Comparison of ENCODE assay signal across 1 cellular context in genomic region chr6:131643855-131644460, GRCh38.
TF ChIP-seq lines count a peak whose summit lies in the region.

No MANE protein-coding gene starts in this region.

TF ChIP-seq in K562, 482 proteins besides CTCF, POLR2A, EP300 and RAD21 (continues in another document):
- TF ChIP-seq SRSF7 (optimal IDR thresholded peaks at IDR 0.05; ENCODE audit: low read depth, low read length): no peak
- TF ChIP-seq GABPA (tag; conservative IDR thresholded peaks at IDR 0.05; ENCODE audit: low read depth): no peak
- TF ChIP-seq ZMIZ1 (IDR thresholded peaks at IDR 0.05; ENCODE audit: low read depth in 2 of 2, low read length in 2 of 2): no peak
- TF ChIP-seq RCOR1 (IDR thresholded peaks at IDR 0.05; ENCODE audit: borderline replicate concordance in 1 of 2, low read depth in 2 of 2, low read length in 2 of 2): peak; percentile 49 to 53; a peak in 2 of 4 replicates
- no peak for TF ChIP-seq STAG1 (CRISPR knock-in tag; IDR thresholded peaks at IDR 0.05; ENCODE audit: borderline replicate concordance)
- TF ChIP-seq CTBP1 (IDR thresholded peaks at IDR 0.05; ENCODE audit: borderline replicate concordance): no peak
- no peak for TF ChIP-seq NR2F6 (CRISPR knock-in tag; IDR thresholded peaks at IDR 0.05)
- TF ChIP-seq MCM3 (IDR thresholded peaks at IDR 0.05): no peak
- TF ChIP-seq RBM15 (IDR thresholded peaks at IDR 0.05; ENCODE audit: insufficient read depth, low read length): no peak
- 0 out of 2 replicates have a peak, but pooled peaks have one; percentile 49 for TF ChIP-seq OTX1 (CRISPR knock-in tag; IDR thresholded peaks at IDR 0.05)
- TF ChIP-seq HOMEZ (CRISPR knock-in tag; IDR thresholded peaks at IDR 0.05): no peak
- TF ChIP-seq ZNF121 (CRISPR knock-in tag; conservative IDR thresholded peaks at IDR 0.05): no peak
- no peak for TF ChIP-seq PHB (CRISPR knock-in tag; IDR thresholded peaks at IDR 0.05)
- TF ChIP-seq KDM2B (CRISPR knock-in tag; IDR thresholded peaks at IDR 0.05): no peak
- TF ChIP-seq HDAC1 (IDR thresholded peaks at IDR 0.05): peak in 1 of 2 experiments; percentile 36; a peak in 1 of 4 replicates
- no peak for TF ChIP-seq RFX5 (IDR thresholded peaks at IDR 0.05; ENCODE audit: low read depth, low read length)
- no peak for TF ChIP-seq BMI1 (IDR thresholded peaks at IDR 0.05; ENCODE audit: low read length)
- no peak for TF ChIP-seq MTA2 (IDR thresholded peaks at IDR 0.05; ENCODE audit: low read depth)
- no peak for TF ChIP-seq CLOCK (CRISPR knock-in tag; IDR thresholded peaks at IDR 0.05; ENCODE audit: borderline replicate concordance)
- no peak for TF ChIP-seq CEBPB (tag; IDR thresholded peaks at IDR 0.05)
- TF ChIP-seq HLTF (IDR thresholded peaks at IDR 0.05): no peak
- TF ChIP-seq ARID2 (IDR thresholded peaks at IDR 0.05): no peak
- no peak for TF ChIP-seq ZNF589 (CRISPR knock-in tag; IDR thresholded peaks at IDR 0.05; ENCODE audit: low read depth)
- no peak for TF ChIP-seq ZBED1 (IDR thresholded peaks at IDR 0.05)
- TF ChIP-seq MAFF (IDR thresholded peaks at IDR 0.05; ENCODE audit: low read length): no peak
- TF ChIP-seq GTF3C2 (IDR thresholded peaks at IDR 0.05; ENCODE audit: borderline replicate concordance, extremely low read depth, insufficient read length): no peak
- no peak for TF ChIP-seq CC2D1A (IDR thresholded peaks at IDR 0.05)
- TF ChIP-seq BHLHE40 (IDR thresholded peaks at IDR 0.05; ENCODE audit: low read length): no peak
- no peak for TF ChIP-seq CREB3 (tag; conservative IDR thresholded peaks at IDR 0.05; ENCODE audit: low read depth)
- no peak for TF ChIP-seq POLR2AphosphoS5 (IDR thresholded peaks at IDR 0.05; ENCODE audit: control insufficient read depth, insufficient read depth, low read depth, low read length)
- no peak for TF ChIP-seq SMAD1 (IDR thresholded peaks at IDR 0.05; ENCODE audit: low read depth, low read length, partially characterized antibody)
- TF ChIP-seq TEAD4 (IDR thresholded peaks at IDR 0.05; ENCODE audit: low read length): peak; percentile 36; the same call in 1 of the 2 replicates
- no peak for TF ChIP-seq TEAD4 (CRISPR knock-in tag; IDR thresholded peaks at IDR 0.05; ENCODE audit: borderline replicate concordance)
- no peak for TF ChIP-seq SMARCE1 (IDR thresholded peaks at IDR 0.05)
- no peak for TF ChIP-seq ESRRA (IDR thresholded peaks at IDR 0.05; ENCODE audit: borderline replicate concordance, low read depth)
- no peak for TF ChIP-seq U2AF2 (optimal IDR thresholded peaks at IDR 0.05; ENCODE audit: low read depth, low read length)
- TF ChIP-seq UBTF (IDR thresholded peaks at IDR 0.05; ENCODE audit: borderline replicate concordance in 1 of 2, low read depth in 2 of 2, low read length in 2 of 2): no peak
- no peak for TF ChIP-seq ZBTB40 (IDR thresholded peaks at IDR 0.05)
- no peak for TF ChIP-seq ZBTB40 (CRISPR knock-in tag; IDR thresholded peaks at IDR 0.05)
